9 cellular contexts compared by ENCODE assay signal in the genomic region with DNA sequence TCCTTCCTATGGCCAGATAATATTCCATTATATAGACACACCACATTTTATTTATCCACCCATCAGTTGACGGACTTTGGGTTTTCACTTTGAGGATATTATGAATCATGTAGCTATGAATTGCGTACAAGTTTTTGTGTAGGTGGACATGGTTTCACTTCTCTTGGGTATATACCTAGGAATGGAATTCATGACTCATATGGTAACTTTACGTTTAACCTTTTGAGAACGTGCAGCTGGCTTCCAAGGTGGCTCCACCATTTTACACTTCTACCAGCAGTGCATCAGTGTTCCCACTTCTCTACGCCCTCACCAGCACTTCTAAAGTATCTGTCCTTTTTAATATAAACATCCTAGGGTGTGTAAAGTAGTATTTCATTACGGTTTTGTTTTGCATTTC.
DNase-seq lines count a peak whose midpoint lies in the region; ATAC-seq lines count a peak whose summit lies in the region.
"Had no signal": no experiment of that assay in that cellular context is flagged by ENCODE, and none has a peak within 500 bp of the region (broad histone marks: within the 10 kb centered on the region; RNA-seq: fewer than 3 reads in every experiment).

No MANE protein-coding gene starts in this region.

- H3K9me3 Mint-ChIP-seq in CD4-positive, alpha-beta memory T cell, result peaks cover 0 to 4% (median 0%) of the 10 kb centered on the region in 8 donors

- peaks cover 0 to 3% of the 10 kb centered on the region in 2 donors for H3K36me3 Mint-ChIP-seq in CD4-positive, alpha-beta memory T cell

- POLR2A ChIA-PET in CD4-positive, alpha-beta memory T cell (lab: Charles Lee; ENCODE audit: partially characterized antibody), result no interaction called here

- peak overlapping the region; percentile 6 for H3K4me2 ChIP-seq in Karpas-422 (ENCODE audit: low read depth, low read length, poor library complexity, severe bottlenecking)

- no peaks in the 10 kb centered on the region for H4K20me1 ChIP-seq in Karpas-422 (ENCODE audit: insufficient read depth, low read depth, low read length)

- no peaks in the 10 kb centered on the region for H3K36me3 ChIP-seq in Karpas-422 (ENCODE audit: insufficient read depth, low read length)
- H3K36me3 ChIP-seq in CD4-positive, alpha-beta memory T cell (ENCODE audit: insufficient read depth, low read length), result no peaks in the 10 kb centered on the region
- H3K36me3 ChIP-seq: HAP-1 had no signal

- CTCF ChIA-PET in CD4-positive, alpha-beta memory T cell (lab: Charles Lee; ENCODE audit: partially characterized antibody), result interaction anchor here (1.4 kb wide), 1 partner anchor 82 kb away, joined by 4 read pairs; no protein-coding TSS in a partner anchor

- H3K79me2 ChIP-seq in Karpas-422 (ENCODE audit: low read length), result no peaks in the 10 kb centered on the region

- H3K9me2 ChIP-seq in Karpas-422 (replicated peaks; ENCODE audit: insufficient read depth, low read length), result no peaks in the 10 kb centered on the region

- H3K27me3 ChIP-seq in Karpas-422 (ENCODE audit: low read length), result no peaks in the 10 kb centered on the region
- no peaks in the 10 kb centered on the region for H3K27me3 ChIP-seq in CD4-positive, alpha-beta memory T cell (ENCODE audit: insufficient read depth, low read length)

- no peak overlapping the region for H3K4me3 Mint-ChIP-seq in CD4-positive, alpha-beta memory T cell

- no peak overlapping the region for H3K4me3 ChIP-seq in Karpas-422 (ENCODE audit: low read length)
- H3K4me3 ChIP-seq in CD4-positive, alpha-beta memory T cell (ENCODE audit: low read length in 2 of 2), result no peak overlapping the region
- H3K4me3 ChIP-seq: HAP-1 had no signal

- intact Hi-C loops in head of caudate nucleus (cut with DNase I), result no loop called here
- intact Hi-C loops in CD4-positive, alpha-beta memory T cell (cut with micrococcal nuclease), result no loop called here

- H3K27ac Mint-ChIP-seq in CD4-positive, alpha-beta memory T cell, result no peak overlapping the region

- peaks cover 17% of the 10 kb centered on the region for H3K4me1 ChIP-seq in Karpas-422 (ENCODE audit: low read length)
- H3K4me1 ChIP-seq in CD4-positive, alpha-beta memory T cell (ENCODE audit: insufficient read depth, low read length), result peaks cover 14% of the 10 kb centered on the region

- 0 out of 2 replicates have a peak overlapping the region, but pooled peaks have one; percentile 27 for H2AFZ ChIP-seq in Karpas-422 (ENCODE audit: low read length)

- DNase-seq in HCEC 1CT (peak; percentile 23), Karpas-422 (peak; percentile 49), lung microvascular endothelial cell (ENCODE audit: low read depth in 2 of 2) (peak; percentile 14 to 17), C1 segment of cervical spinal cord (lab: John Stamatoyannopoulos, UW) (no peak), head of caudate nucleus (no peak), NCI-H748 treated with DMSO at 0.1 percent for 48 hours (lab: John Stamatoyannopoulos, UW) (no peak)
- no peak for DNase-seq in CD4-positive, alpha-beta memory T cell

- peak; percentile 84 for ATAC-seq in GM18858 (IDR thresholded peaks at IDR 0.05; ENCODE audit: unreplicated experiment)

- no peaks in the 10 kb centered on the region for H3K9me3 ChIP-seq in Karpas-422 (ENCODE audit: low read length)
- no peaks in the 10 kb centered on the region for H3K9me3 ChIP-seq in CD4-positive, alpha-beta memory T cell (ENCODE audit: control insufficient read depth in 1 of 2, low read length in 2 of 2)
- H3K9me3 ChIP-seq: HAP-1 had no signal

- no peak overlapping the region for H3K27ac ChIP-seq in Karpas-422 (ENCODE audit: low read length)
- no peak overlapping the region for H3K27ac ChIP-seq in CD4-positive, alpha-beta memory T cell (ENCODE audit: low read depth, low read length)

- H3K4me1 Mint-ChIP-seq in CD4-positive, alpha-beta memory T cell, result peaks cover 12 to 22% (median 20%) of the 10 kb centered on the region in 4 donors

- no peaks in the 10 kb centered on the region for H3K27me3 Mint-ChIP-seq in CD4-positive, alpha-beta memory T cell

- no peak overlapping the region for H3K9ac ChIP-seq in Karpas-422 (ENCODE audit: low read length)

Comparison
In these comparisons a context has a peak if more than half of its experiments do, and no peak if none do; other contexts are left out.
1. DNase-seq: peak in HCEC 1CT (single experiment), Karpas-422 (single experiment) and lung microvascular endothelial cell (2 of 2); none in C1 segment of cervical spinal cord (0 of 14), head of caudate nucleus (0 of 42), NCI-H748 treated with DMSO at 0.1 percent for 48 hours (single experiment) and CD4-positive, alpha-beta memory T cell (0 of 5).